In genomic region chr13:20501139-20501538, GRCh38 we compare ENCODE assay signal across 16 cellular contexts.
"Had no signal": no experiment of that assay in that cellular context is flagged by ENCODE, and none has a peak within 500 bp of the region (broad histone marks: within the 10 kb centered on the region; RNA-seq: fewer than 3 reads in every experiment).

No MANE protein-coding gene starts in this region.

- H3K36me3 ChIP-seq: cardiac muscle cell, pancreas, uterus, WERI-Rb-1 had no signal

- H3K4me3 Mint-ChIP-seq: activated naive CD8-positive, alpha-beta T cell treated with anti-CD3 and anti-CD28 coated beads for 36 hours; activated T-helper 1 cell treated with anti-CD3 and anti-CD28 coated beads, Interleukin-12 subunit alpha, Interleukin-12 subunit beta, Interleukin-2, Interleukin-4 antibody, amounts not matched to agents 30 ng/mL and 10 ng/mL and 1 ng/mL, durations not matched to agents 14 hours and 24 hours and 36 hours; effector memory CD8-positive, alpha-beta T cell; stimulated activated naive B cell treated with anti-CD40 and anti-IgM and Interleukin-4, amounts not matched to agents 10 μg/mL and 1 μg/mL and 100 μg/mL, for 72 hours had no signal

- H3K27ac Mint-ChIP-seq: activated naive CD8-positive, alpha-beta T cell treated with anti-CD3 and anti-CD28 coated beads for 36 hours; activated T-helper 1 cell treated with anti-CD3 and anti-CD28 coated beads, Interleukin-12 subunit alpha, Interleukin-12 subunit beta, Interleukin-2, Interleukin-4 antibody, amounts not matched to agents 30 ng/mL and 10 ng/mL and 1 ng/mL, durations not matched to agents 14 hours and 24 hours and 36 hours; stimulated activated naive B cell treated with anti-CD40 and anti-IgM and Interleukin-4, amounts not matched to agents 10 μg/mL and 1 μg/mL and 100 μg/mL, for 72 hours had no signal

- H3K27ac ChIP-seq: cardiac muscle cell, pancreas, tibial artery, uterus, WERI-Rb-1 had no signal

- H3K36me3 Mint-ChIP-seq: naive B cell had no signal

- H3K27me3 ChIP-seq: cardiac muscle cell, pancreas, tibial artery, uterus had no signal

- H3K9me3 ChIP-seq: pancreas, tibial artery, uterus had no signal

- DNase-seq: activated CD4-positive, alpha-beta T cell treated with anti-CD3 and anti-CD28 coated beads for 1 hour; activated naive CD4-positive, alpha-beta T cell; activated naive CD8-positive, alpha-beta T cell treated with anti-CD3 and anti-CD28 coated beads for 36 hours; activated T-cell treated with anti-CD3 and anti-CD28 coated beads for 4 hours; amniotic stem cell; effector memory CD8-positive, alpha-beta T cell; hippocampal formation; left colon; naive B cell; pancreas; stimulated activated naive B cell treated with anti-CD40 and anti-IgM and Interleukin-4, amounts not matched to agents 10 μg/mL and 1 μg/mL and 100 μg/mL, for 72 hours; tibial artery; uterus; WERI-Rb-1 had no signal

- H3K9me3 Mint-ChIP-seq: effector memory CD8-positive, alpha-beta T cell had no signal

- H3K27me3 Mint-ChIP-seq: activated naive CD8-positive, alpha-beta T cell treated with anti-CD3 and anti-CD28 coated beads for 36 hours; effector memory CD8-positive, alpha-beta T cell; naive B cell; stimulated activated naive B cell treated with anti-CD40 and anti-IgM and Interleukin-4, amounts not matched to agents 10 μg/mL and 1 μg/mL and 100 μg/mL, for 72 hours had no signal

- ATAC-seq: effector memory CD8-positive, alpha-beta T cell; pancreas; stimulated activated naive B cell treated with anti-CD40 and anti-IgM and Interleukin-4, amounts not matched to agents 10 μg/mL and 1 μg/mL and 100 μg/mL, for 72 hours had no signal

- H3K4me1 ChIP-seq: pancreas, tibial artery, uterus had no signal

- H3K4me1 Mint-ChIP-seq: activated naive CD8-positive, alpha-beta T cell treated with anti-CD3 and anti-CD28 coated beads for 36 hours; naive B cell; stimulated activated naive B cell treated with anti-CD40 and anti-IgM and Interleukin-4, amounts not matched to agents 10 μg/mL and 1 μg/mL and 100 μg/mL, for 72 hours had no signal

- H3K4me3 ChIP-seq: cardiac muscle cell, pancreas, tibial artery, uterus had no signal
